Comparison of ENCODE assay signal across 20 cellular contexts in the genomic region with DNA sequence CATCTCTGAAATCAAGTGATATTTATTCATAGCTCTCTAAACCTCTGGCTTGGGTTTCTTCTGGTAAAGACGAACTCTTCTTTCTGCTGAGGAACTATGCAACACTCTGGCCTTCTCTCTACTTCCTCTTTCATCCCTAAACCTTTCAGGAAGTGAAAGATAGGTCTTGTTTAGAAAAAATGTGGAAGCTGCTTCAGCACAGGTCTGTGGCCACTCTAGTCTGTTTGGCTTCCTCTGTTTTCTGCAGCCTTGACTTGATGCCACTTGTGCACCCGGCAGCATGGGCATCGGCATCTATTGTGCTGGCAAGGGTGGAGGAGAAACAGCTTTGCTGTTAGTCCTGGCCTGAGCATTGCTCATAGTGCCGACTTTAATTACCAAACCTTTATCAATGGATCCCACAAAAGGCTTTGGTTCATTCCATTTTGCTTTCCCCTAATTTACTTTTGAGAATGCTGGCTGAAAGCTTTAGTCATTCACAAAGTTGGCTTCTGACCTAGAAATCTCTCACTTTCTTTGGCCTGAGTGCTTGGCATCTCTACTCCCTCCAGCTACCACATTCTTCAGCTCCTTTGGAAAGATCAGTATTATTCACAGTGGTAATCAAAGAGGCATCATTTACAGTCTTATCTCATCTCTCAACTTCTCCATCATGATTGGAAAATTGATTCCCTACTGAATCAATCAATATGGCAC. TPM values are rescaled to one million over a fixed set of nuclear protein-coding genes. Genes with fewer than 3 reads are reported as not detected.
DNase-seq lines count a peak whose midpoint lies in the region; ATAC-seq, FAIRE-seq and TF ChIP-seq lines count a peak whose summit lies in the region.
"Had no signal": no experiment of that assay in that cellular context is flagged by ENCODE, and none has a peak within 500 bp of the region (broad histone marks: within the 10 kb centered on the region; RNA-seq: fewer than 3 reads in every experiment).

No MANE protein-coding gene starts in this region.

- no peaks in the 10 kb centered on the region for H3K79me2 ChIP-seq in HepG2 (ENCODE audit: insufficient read depth, low read length)
- no peaks in the 10 kb centered on the region for H3K79me2 ChIP-seq in SU-DHL-6 (ENCODE audit: insufficient read depth, low read length)

- peak in 3 of 4 donors; percentile 19 to 49 (median 40) for ATAC-seq in right lobe of liver
- ATAC-seq in HepG2 = no peak
- ATAC-seq in left lung = peak; percentile 41
- ATAC-seq in HG03439 (IDR thresholded peaks at IDR 0.05; ENCODE audit: unreplicated experiment) = no peak
- ATAC-seq: activated CD4-positive, CD25-positive, alpha-beta regulatory T cell treated with anti-CD3 and anti-CD28 coated beads, Interleukin-2, amount 50 U/mL, for 24 hours; PC-3 had no signal

- no peak for FAIRE-seq in HepG2 (lab: Jason Lieb, UNC)
- no peak for FAIRE-seq in GM12892 (lab: Jason Lieb, UNC)
- FAIRE-seq: endometrium, GM18507, keratinocyte had no signal

- H4K20me1 ChIP-seq in HepG2 (ENCODE audit: insufficient read depth, low read length) (no peaks in the 10 kb centered on the region), SU-DHL-6 (ENCODE audit: low read depth, low read length) (no peaks in the 10 kb centered on the region)

- H3K4me2 ChIP-seq in HepG2 (ENCODE audit: low read depth, low read length) (no peak overlapping the region), SU-DHL-6 (ENCODE audit: low read depth, low read length, poor library complexity, severe bottlenecking) (peak overlapping the region; percentile 8)

- no peak for TF ChIP-seq CTCF in right lobe of liver (IDR thresholded peaks at IDR 0.05)
- TF ChIP-seq CTCF in HepG2 (CRISPR knock-in tag; IDR thresholded peaks at IDR 0.05) = no peak
- TF ChIP-seq CTCF in SU-DHL-6 (IDR thresholded peaks at IDR 0.05; ENCODE audit: insufficient read depth, low read length, poor library complexity, severe bottlenecking) = no peak
- TF ChIP-seq CTCF in left lung (IDR thresholded peaks at IDR 0.05) = no peak

- H2AFZ ChIP-seq in HepG2 (ENCODE audit: low read length) = no peak overlapping the region
- H2AFZ ChIP-seq in SU-DHL-6 (ENCODE audit: low read depth, low read length, severe bottlenecking) = peak overlapping the region; percentile 17

- in situ Hi-C loops in HepG2 (cut with HindIII; ENCODE audit: extremely low pct_ligation_motif_present, low pct_unique_long_range_greater_than_20kb) = no loop called here

- WGBS in right lobe of liver (ENCODE audit: insufficient coverage, low coverage, low lambda C conversion rate, missing lambda C conversion rate) = 51% methylated on average over 3 of the region's 4 CpGs
- 42% methylated on average over 4 of the region's 4 CpGs for WGBS in HepG2 (ENCODE audit: low lambda C conversion rate)

- H3K9me3 ChIP-seq in right lobe of liver = no peaks in the 10 kb centered on the region
- H3K9me3 ChIP-seq in HepG2 (ENCODE audit: low read length) = peaks cover 33% of the 10 kb centered on the region
- no peaks in the 10 kb centered on the region; the same call in 1 of the 2 replicates for H3K9me3 ChIP-seq in SU-DHL-6 (ENCODE audit: insufficient read depth, low read length)
- H3K9me3 ChIP-seq in left lung = peaks cover 0 to 18% of the 10 kb centered on the region in 2 donors

- POLR2A ChIA-PET in HepG2 (lab: Yijun Ruan, JAX) = no interaction called here

- TF ChIP-seq EP300 in HepG2 (IDR thresholded peaks at IDR 0.05; ENCODE audit: low read depth in 2 of 2, low read length in 2 of 2) (no peak), HepG2 (CRISPR knock-in tag; IDR thresholded peaks at IDR 0.05; ENCODE audit: borderline replicate concordance) (no peak)

- H3K36me3 ChIP-seq in right lobe of liver (no peaks in the 10 kb centered on the region), HepG2 (replicated peaks in 1 of 2; ENCODE audit: control insufficient read depth in 1 of 2, insufficient read depth in 2 of 2, low read length in 2 of 2) (no peaks in the 10 kb centered on the region), SU-DHL-6 (ENCODE audit: low read length) (no peaks in the 10 kb centered on the region), left lung (no peaks in the 10 kb centered on the region)
- H3K36me3 ChIP-seq: tibial nerve had no signal

- TF ChIP-seq POLR2A in right lobe of liver (IDR thresholded peaks at IDR 0.05) = no peak
- no peak for TF ChIP-seq POLR2A in HepG2 (IDR thresholded peaks at IDR 0.05; ENCODE audit: insufficient read depth in 1 of 2, low read depth in 2 of 2, low read length in 2 of 2)
- no peak for TF ChIP-seq POLR2A in GM12892 (IDR thresholded peaks at IDR 0.05; ENCODE audit: low read depth, low read length)

- H3K27ac ChIP-seq in right lobe of liver (no peak overlapping the region), HepG2 (ENCODE audit: extremely low read length, insufficient read depth, low read length) (no peak overlapping the region), SU-DHL-6 (ENCODE audit: low read depth, low read length) (no peak overlapping the region), left lung (no peak overlapping the region)
- H3K27ac ChIP-seq: tibial nerve had no signal

- TF ChIP-seq RAD21 in HepG2 (CRISPR knock-in tag; IDR thresholded peaks at IDR 0.05) = no peak

- CTCF ChIA-PET in HepG2 (lab: Yijun Ruan, JAX; ENCODE audit: low intra/inter-chr PET ratio, low total read pairs) = no interaction called here

- H3K9ac ChIP-seq in HepG2 (ENCODE audit: insufficient read depth, low read depth, low read length) (no peak overlapping the region), SU-DHL-6 (ENCODE audit: low read length) (no peak overlapping the region)

- no peaks in the 10 kb centered on the region for H3K27me3 ChIP-seq in right lobe of liver
- H3K27me3 ChIP-seq in HepG2 (ENCODE audit: control insufficient read depth in 1 of 2, insufficient read depth in 2 of 2, low read length in 2 of 2) = no peaks in the 10 kb centered on the region; a peak in 1 of 5 replicates
- H3K27me3 ChIP-seq in SU-DHL-6 (ENCODE audit: low read length) = no peaks in the 10 kb centered on the region
- H3K27me3 ChIP-seq in left lung = no peaks in the 10 kb centered on the region
- H3K27me3 ChIP-seq: tibial nerve had no signal

- H3K4me3 ChIP-seq in right lobe of liver = no peak overlapping the region
- no peak overlapping the region for H3K4me3 ChIP-seq in HepG2 (replicated peaks in 1 of 3; ENCODE audit: insufficient read depth in 1 of 3, low read depth in 2 of 3, low read length in 3 of 3)
- H3K4me3 ChIP-seq in SU-DHL-6 (ENCODE audit: insufficient read depth, low read length, poor library complexity, severe bottlenecking) = no peak overlapping the region
- H3K4me3 ChIP-seq in left lung = no peak overlapping the region
- H3K4me3 ChIP-seq: tibial nerve had no signal

- no peaks in the 10 kb centered on the region for H3F3A ChIP-seq in SU-DHL-6 (ENCODE audit: insufficient read depth)

- DNase-seq in right lobe of liver = no peak
- DNase-seq in HepG2 (ENCODE audit: low spot score) = no peak
- no peak for DNase-seq in left lung
- no peak for DNase-seq in stimulated activated CD4-positive, alpha-beta T cell treated with anti-CD3 and anti-CD28 coated beads, Interleukin-2, amount 100 ng/mL, for 24 hours
- DNase-seq in stimulated activated CD4-positive, alpha-beta T cell treated with anti-CD3 and anti-CD28 coated beads, Interleukin-4, amount 100 ng/mL, for 24 hours = no peak
- DNase-seq in GM12892 (ENCODE audit: insufficient read length) = no peak
- DNase-seq: activated CD8-positive, alpha-beta memory T cell treated with anti-CD3 and anti-CD28 coated beads, Interleukin-2, amount 50 U/mL, for 48 hours; activated naive CD8-positive, alpha-beta T cell treated with anti-CD3 and anti-CD28 coated beads for 36 hours; Caco-2; NCI-H1417; NCI-H226; PC-3; stimulated activated CD8-positive, alpha-beta memory T cell treated with anti-CD3 and anti-CD28 coated beads, Interleukin-4, amount 100 ng/mL, for 48 hours had no signal

- no TSS peak for BruUV-seq in HepG2 (replicated peaks; lab: Mats Ljungman, UMichigan)

- H3K9me2 ChIP-seq in SU-DHL-6 (replicated peaks; ENCODE audit: insufficient read depth, low read length) = no peaks in the 10 kb centered on the region

- intact Hi-C loops in right lobe of liver (cut with DNase I) = no loop called here
- intact Hi-C loops in HepG2 (cut with micrococcal nuclease; ENCODE audit: unreplicated experiment) = no loop called here
- intact Hi-C loops in left lung (cut with DNase I) = no loop called here

- H3K4me1 ChIP-seq in right lobe of liver = peaks cover 0 to 10% (median 0%) of the 10 kb centered on the region in 4 donors
- no peaks in the 10 kb centered on the region for H3K4me1 ChIP-seq in HepG2 (ENCODE audit: insufficient read depth, low read length)
- H3K4me1 ChIP-seq in left lung = no peaks in the 10 kb centered on the region
- H3K4me1 ChIP-seq: tibial nerve had no signal

RNA-seq across cellular contexts. Expression of gene GPR39, which starts 32.0 kb away (rescaled TPM):
- total RNA-seq in right lobe of liver = 1 to 10 TPM; 3.6 to 9.1 (median 6.0) TPM
- total RNA-seq in HepG2 (2016; rRNA removed; fragmentation: Illumina TruSeq; extraction: Trizol) = 0.51 and 0.62 TPM in 2 replicates
- 0.18 TPM in 1 of 2 replicates, not detected in the other for total RNA-seq in HepG2 (2016; cell fraction: cytosol; rRNA removed; fragmentation: Illumina TruSeq; extraction: Trizol; ENCODE audit: low read depth)
- 0.21 and 0.84 TPM in 2 replicates for total RNA-seq in HepG2 (2016; cell fraction: insoluble cytoplasmic fraction; rRNA removed; fragmentation: Illumina TruSeq; extraction: Trizol)
- total RNA-seq in HepG2 (2016; cell fraction: membrane; rRNA removed; fragmentation: Illumina TruSeq; extraction: Trizol) = 0.24 and 0.28 TPM in 2 replicates
- 1.7 and 2.3 TPM in 2 replicates for total RNA-seq in HepG2 (2016; cell fraction: nucleus; rRNA removed; fragmentation: Illumina TruSeq; extraction: Trizol)
- 0.16 and 0.55 TPM in 2 replicates for polyA plus RNA-seq in HepG2 (2011; rRNA removed)
- 0.19 and 0.34 TPM in 2 replicates for polyA plus RNA-seq in HepG2 (2011; cell fraction: cytosol; rRNA removed)
- 0.23 and 0.42 TPM in 2 replicates for polyA plus RNA-seq in HepG2 (2011; cell fraction: nucleus; rRNA removed)
- 0.36 and 0.47 TPM in 2 replicates for polyA plus RNA-seq in HepG2 (2012)
- polyA plus RNA-seq in HepG2 (2016; cell fraction: cytosol; fragmentation: Illumina TruSeq; extraction: Trizol; ENCODE audit: low read depth) = 0.28 TPM in 1 of 2 replicates, not detected in the other
- 0.17 and 0.29 TPM in 2 replicates for polyA plus RNA-seq in HepG2 (2016; cell fraction: insoluble cytoplasmic fraction; fragmentation: Illumina TruSeq; extraction: Trizol; ENCODE audit: low read depth)
- 0.08 and 0.23 TPM in 2 replicates for polyA plus RNA-seq in HepG2 (2016; cell fraction: membrane; fragmentation: Illumina TruSeq; extraction: Trizol; ENCODE audit: low read depth)
- 0.42 and 0.97 TPM in 2 replicates for polyA plus RNA-seq in HepG2 (2016; cell fraction: nucleus; fragmentation: Illumina TruSeq; extraction: Trizol; ENCODE audit: insufficient read depth, low read depth)
- 5.2 and 30.2 TPM in 2 replicates for polyA minus RNA-seq in HepG2 (2011; rRNA and poly(A)+ RNA removed; ENCODE audit: low replicate concordance)
- polyA minus RNA-seq in HepG2 (2011; cell fraction: cytosol; rRNA and poly(A)+ RNA removed) = 0.44 TPM in 1 of 2 replicates, not detected in the other
- 2.4 and 3.7 TPM in 2 replicates for polyA minus RNA-seq in HepG2 (2011; cell fraction: nucleus; rRNA and poly(A)+ RNA removed)
- total RNA-seq in left lung = 10 to 100 TPM; 13.1 to 24.4 TPM
- polyA plus RNA-seq in GM12892 (2012; ENCODE audit: missing spikeins) = not detected
- total RNA-seq: activated naive CD8-positive, alpha-beta T cell treated with anti-CD3 and anti-CD28 coated beads for 36 hours had no signal

Comparison
In these comparisons a context has a peak if more than half of its experiments do, and no peak if none do; other contexts are left out.
1. ATAC-seq: peak in right lobe of liver (3 of 4) and left lung (single experiment); none in HepG2 (single experiment) and HG03439 (single experiment).